Comparison of ENCODE assay signal across 24 cellular contexts in genomic region chr14:68724914-68725313, GRCh38.
DNase-seq lines count a peak whose midpoint lies in the region; ATAC-seq, FAIRE-seq and TF ChIP-seq lines count a peak whose summit lies in the region.
"Had no signal": no experiment of that assay in that cellular context is flagged by ENCODE, and none has a peak within 500 bp of the region (broad histone marks: within the 10 kb centered on the region; RNA-seq: fewer than 3 reads in every experiment).

No MANE protein-coding gene starts in this region.

- H3K9me3 ChIP-seq in liver (ENCODE audit: control insufficient read depth in 4 of 4, low read length in 3 of 4), result peaks cover 0 to 5% (median 0%) of the 10 kb centered on the region in 4 donors
- H3K9me3 ChIP-seq: A549, BE2C, HAP-1 had no signal

- H3K4me1 Mint-ChIP-seq in nephron, result peaks cover 58% of the 10 kb centered on the region

- FAIRE-seq in HTR-8/SVneo (lab: Jason Lieb, UNC), result peak; percentile 63
- FAIRE-seq: A549, GM12891, GM18507, H54 had no signal

- H3K27me3 ChIP-seq in liver (ENCODE audit: control insufficient read depth in 4 of 4, insufficient read depth in 4 of 4, low read length in 3 of 4), result no peaks in the 10 kb centered on the region
- H3K27me3 ChIP-seq: BE2C; BLaER1 treated with 17β-estradiol and CSF1 and Interleukin-3, amounts not matched to agents 10 nM and 100 nM had no signal

- DNase-seq in HTR-8/SVneo (ENCODE audit: insufficient read length, low spot score) (no peak), posterior vena cava (ENCODE audit: low spot score) (no peak)
- DNase-seq: 8988T; ACHN; AML-193; BE2C; Calu3; CD4-positive, alpha-beta memory T cell; COR-L47; DMS53; DMS79 treated with DMSO at 0.1 percent for 48 hours; GF-D8; GOT3; HFFc6 had no signal

- no peak overlapping the region for H3K9ac ChIP-seq in liver (ENCODE audit: low read depth in 1 of 2, low read length in 2 of 2)
- H3K9ac ChIP-seq: BLaER1 treated with 17β-estradiol and CSF1 and Interleukin-3, amounts not matched to agents 10 nM and 100 nM had no signal

- intact Hi-C loops in posterior vena cava (cut with DNase I), result loop anchor here in 1 of 2 donors (10.0 kb wide), 1 partner anchor 1160 kb away; no protein-coding TSS in a partner anchor

- H3K36me3 ChIP-seq in liver (ENCODE audit: control insufficient read depth in 4 of 4, insufficient read depth in 3 of 4, low read depth in 1 of 4, low read length in 3 of 4), result no peaks in the 10 kb centered on the region
- H3K36me3 ChIP-seq: BE2C; BLaER1 treated with 17β-estradiol and CSF1 and Interleukin-3, amounts not matched to agents 10 nM and 100 nM; HAP-1 had no signal

- peaks cover 4% of the 10 kb centered on the region for H3K27me3 Mint-ChIP-seq in nephron (ENCODE audit: low read depth)
- H3K27me3 Mint-ChIP-seq: CD4-positive, alpha-beta memory T cell had no signal

- peaks cover 9 to 47% (median 32%) of the 10 kb centered on the region in 4 donors for H3K4me1 ChIP-seq in liver (ENCODE audit: control insufficient read depth in 4 of 4, insufficient read depth in 4 of 4, low read length in 3 of 4)
- H3K4me1 ChIP-seq: BE2C had no signal

- H3K36me3 Mint-ChIP-seq in nephron (ENCODE audit: low read depth), result no peaks in the 10 kb centered on the region
- H3K36me3 Mint-ChIP-seq: CD4-positive, alpha-beta memory T cell had no signal

- H3K9me3 Mint-ChIP-seq in nephron, result peaks cover 5% of the 10 kb centered on the region
- H3K9me3 Mint-ChIP-seq: HFFc6 had no signal

- no peak overlapping the region for H3K4me3 ChIP-seq in liver (ENCODE audit: low read depth in 1 of 3, low read length in 3 of 3)
- H3K4me3 ChIP-seq: A549; BLaER1 treated with 17β-estradiol and CSF1 and Interleukin-3, amounts not matched to agents 10 nM and 100 nM; HAP-1 had no signal

- ATAC-seq in GM21526 (IDR thresholded peaks at IDR 0.05; ENCODE audit: low FRiP score, unreplicated experiment) (no peak), HG03095 (IDR thresholded peaks at IDR 0.05; ENCODE audit: unreplicated experiment) (no peak)
- ATAC-seq: A549 had no signal

- peak; percentile 24 to 31 for TF ChIP-seq RAD21 in liver (IDR thresholded peaks at IDR 0.05)

- no peak for TF ChIP-seq CTCF in liver (IDR thresholded peaks at IDR 0.05; ENCODE audit: low read depth, low read length, missing input control)
- TF ChIP-seq CTCF in nephron (IDR thresholded peaks at IDR 0.05; ENCODE audit: unreplicated experiment in 3 of 3), result no peak

- peak overlapping the region; percentile 36 to 45 for H3K27ac ChIP-seq in liver (ENCODE audit: low read depth in 1 of 2, low read length in 2 of 2)
- H3K27ac ChIP-seq: A549; BLaER1 treated with 17β-estradiol and CSF1 and Interleukin-3, amounts not matched to agents 10 nM and 100 nM had no signal

- 43% methylated on average over 3 of the region's 3 CpGs for WGBS in liver

- peak overlapping the region in 2 of 3 experiments; percentile 25 to 61 for H3K27ac Mint-ChIP-seq in nephron
- H3K27ac Mint-ChIP-seq: CD4-positive, alpha-beta memory T cell; HFFc6 had no signal

- no peak overlapping the region for H3K4me3 Mint-ChIP-seq in nephron
- H3K4me3 Mint-ChIP-seq: CD4-positive, alpha-beta memory T cell; HFFc6 had no signal

TF ChIP-seq in liver, 16 proteins besides CTCF, POLR2A, EP300 and RAD21:
- peak; percentile 51 to 82 for TF ChIP-seq RXRA (IDR thresholded peaks at IDR 0.05)
- TF ChIP-seq NR2F2 (IDR thresholded peaks at IDR 0.05), result no peak
- peak in 1 of 2 donors; percentile 31 for TF ChIP-seq JUND (IDR thresholded peaks at IDR 0.05)
- TF ChIP-seq SP1 (IDR thresholded peaks at IDR 0.05), result peak; percentile 35
- no peak for TF ChIP-seq EGR1 (IDR thresholded peaks at IDR 0.05; ENCODE audit: low read depth in 2 of 2)
- no peak for TF ChIP-seq GABPA (IDR thresholded peaks at IDR 0.05 in 1 of 2, conservative IDR thresholded peaks at IDR 0.05 in 1 of 2)
- TF ChIP-seq TAF1 (conservative IDR thresholded peaks at IDR 0.05), result no peak
- peak; percentile 25 for TF ChIP-seq REST (IDR thresholded peaks at IDR 0.05)
- peak; percentile 40 for TF ChIP-seq FOXA2 (IDR thresholded peaks at IDR 0.05)
- peak; percentile 44 to 62 for TF ChIP-seq HNF4A (conservative IDR thresholded peaks at IDR 0.05)
- no peak for TF ChIP-seq MAX (IDR thresholded peaks at IDR 0.05)
- TF ChIP-seq FOXA1 (IDR thresholded peaks at IDR 0.05), result peak; percentile 60
- peak; percentile 58 for TF ChIP-seq YY1 (IDR thresholded peaks at IDR 0.05)
- TF ChIP-seq ATF3 (IDR thresholded peaks at IDR 0.05), result no peak
- no peak for TF ChIP-seq ZBTB33 (IDR thresholded peaks at IDR 0.05)
- no peak for TF ChIP-seq HNF4G (IDR thresholded peaks at IDR 0.05)
